In the genomic region with DNA sequence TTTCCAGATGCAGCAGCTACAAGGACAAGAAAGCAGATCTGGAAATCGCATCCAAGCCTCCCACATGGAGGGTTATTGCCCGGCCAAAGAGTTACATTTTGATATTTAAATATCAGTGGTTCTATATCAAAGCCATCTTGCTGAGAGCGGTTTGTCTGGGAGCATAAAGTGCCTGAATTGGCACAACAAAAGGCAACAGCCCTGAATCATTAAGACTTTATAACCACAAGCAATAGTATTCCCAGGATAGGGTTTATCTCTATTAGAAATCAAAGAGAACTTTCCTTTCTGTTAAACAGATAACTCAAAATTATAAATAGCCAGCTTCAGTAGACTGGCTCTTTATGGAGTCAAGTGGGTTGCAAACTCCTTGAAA, we compare ENCODE assay signal across 1 cellular context.
TF ChIP-seq lines count a peak whose summit lies in the region.

No MANE protein-coding gene starts in this region.

TF ChIP-seq in H1, 55 proteins besides CTCF, POLR2A, EP300 and RAD21:
- TF ChIP-seq MAFK (IDR thresholded peaks at IDR 0.05; ENCODE audit: low read depth, low read length) = no peak
- no peak for TF ChIP-seq TAF1 (IDR thresholded peaks at IDR 0.05; ENCODE audit: low read depth, low read length)
- no peak for TF ChIP-seq POLR2AphosphoS5 (IDR thresholded peaks at IDR 0.05; ENCODE audit: low read depth, low read length)
- TF ChIP-seq CTBP2 (IDR thresholded peaks at IDR 0.05; ENCODE audit: borderline replicate concordance, insufficient read depth, insufficient read length, low read length) = no peak
- TF ChIP-seq, protein P1, sequence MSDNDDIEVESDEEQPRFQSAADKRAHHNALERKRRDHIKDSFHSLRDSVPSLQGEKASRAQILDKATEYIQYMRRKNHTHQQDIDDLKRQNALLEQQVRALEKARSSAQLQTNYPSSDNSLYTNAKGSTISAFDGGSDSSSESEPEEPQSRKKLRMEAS (IDR thresholded peaks at IDR 0.05) = no peak
- no peak for TF ChIP-seq KDM5A (IDR thresholded peaks at IDR 0.05; ENCODE audit: low read length)
- no peak for TF ChIP-seq SIRT6 (IDR thresholded peaks at IDR 0.05; ENCODE audit: low read length)
- no peak for TF ChIP-seq TEAD4 (IDR thresholded peaks at IDR 0.05; ENCODE audit: low read depth, low read length)
- TF ChIP-seq SAP30 (IDR thresholded peaks at IDR 0.05; ENCODE audit: insufficient read depth, insufficient replicate concordance, low read length) = no peak
- TF ChIP-seq CBX8 (IDR thresholded peaks at IDR 0.05; ENCODE audit: borderline replicate concordance, low read depth, low read length) = no peak
- TF ChIP-seq, protein P2, sequence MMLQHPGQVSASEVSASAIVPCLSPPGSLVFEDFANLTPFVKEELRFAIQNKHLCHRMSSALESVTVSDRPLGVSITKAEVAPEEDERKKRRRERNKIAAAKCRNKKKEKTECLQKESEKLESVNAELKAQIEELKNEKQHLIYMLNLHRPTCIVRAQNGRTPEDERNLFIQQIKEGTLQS (IDR thresholded peaks at IDR 0.05; ENCODE audit: insufficient read depth, low read depth, low read length) = no peak
- no peak for TF ChIP-seq ASH2L (IDR thresholded peaks at IDR 0.05; ENCODE audit: low read length)
- TF ChIP-seq TAF7 (optimal IDR thresholded peaks at IDR 0.05; ENCODE audit: borderline replicate concordance, low read depth, low read length) = no peak
- no peak for TF ChIP-seq POU5F1 (IDR thresholded peaks at IDR 0.05; ENCODE audit: low read depth, low read length)
- no peak for TF ChIP-seq BACH1 (IDR thresholded peaks at IDR 0.05; ENCODE audit: low read length)
- TF ChIP-seq BCL11A (IDR thresholded peaks at IDR 0.05; ENCODE audit: low read depth in 2 of 2, low read length in 2 of 2) = no peak
- TF ChIP-seq CHD2 (IDR thresholded peaks at IDR 0.05; ENCODE audit: low read length) = no peak
- TF ChIP-seq CEBPB (IDR thresholded peaks at IDR 0.05; ENCODE audit: low read depth, low read length) = no peak
